ENCODE assay signal across 1 cellular context in the genomic region with DNA sequence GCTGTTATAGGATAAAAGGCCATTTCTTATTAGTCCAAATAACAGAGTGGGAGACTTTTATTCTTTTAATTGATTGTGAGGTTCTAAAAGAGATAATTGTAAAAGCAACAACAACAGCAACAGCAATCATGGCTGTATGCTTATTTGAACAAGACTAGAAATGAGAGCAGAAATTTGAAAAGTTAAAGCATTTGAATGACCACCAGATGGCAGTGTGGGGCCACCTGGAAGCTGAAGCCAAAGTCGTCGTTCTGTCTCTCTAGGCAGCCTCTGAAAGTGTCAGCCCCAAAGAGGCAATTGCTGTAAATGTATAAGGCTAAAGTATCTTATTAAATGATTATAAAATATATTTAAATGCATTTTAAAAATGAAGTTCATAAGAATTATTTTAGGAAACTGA.
TF ChIP-seq lines count a peak whose summit lies in the region.

No MANE protein-coding gene starts in this region.

TF ChIP-seq in Ishikawa, 13 proteins besides CTCF, POLR2A, EP300 and RAD21 (continued from another document):
- TF ChIP-seq USF1 (IDR thresholded peaks at IDR 0.05) = no peak
TF ChIP-seq in Ishikawa: peak in this region for 0.
